14 cellular contexts compared by ENCODE assay signal in genomic region chr5:149895416-149896345, GRCh38. TPM values are rescaled to one million over a fixed set of nuclear protein-coding genes. Genes with fewer than 3 reads are reported as not detected.
DNase-seq lines count a peak whose midpoint lies in the region; ATAC-seq lines count a peak whose summit lies in the region.
"Had no signal": no experiment of that assay in that cellular context is flagged by ENCODE, and none has a peak within 500 bp of the region (broad histone marks: within the 10 kb centered on the region; RNA-seq: fewer than 3 reads in every experiment).

No MANE protein-coding gene starts in this region.

- DNase-seq in activated CD8-positive, alpha-beta memory T cell treated with anti-CD3 and anti-CD28 coated beads, Interleukin-2, amount 10 ng/mL, durations not matched to agents 7 days and 5 days = peak; percentile 67
- DNase-seq in activated CD8-positive, alpha-beta memory T cell treated with anti-CD3 and anti-CD28 coated beads, Interleukin-2, amount 50 U/mL, for 48 hours = no peak
- DNase-seq in glomerular visceral epithelial cell (ENCODE audit: extremely low spot score) (peak; percentile 45), hippocampal formation (lab: John Stamatoyannopoulos, UW) (no peak)
- DNase-seq in stimulated activated naive CD8-positive, alpha-beta T cell treated with anti-CD3 and anti-CD28 coated beads, Interleukin-15, amount 100 ng/mL, for 72 hours = no peak
- no peak for DNase-seq in stimulated activated CD4-positive, alpha-beta T cell treated with anti-CD3 and anti-CD28 coated beads, Interleukin-4, amount 100 ng/mL, for 24 hours
- DNase-seq: amniotic stem cell, DMS 273 treated with DMSO at 0.1 percent for 48 hours, H7, NCI-H146, tibial artery had no signal

- H3K27ac Mint-ChIP-seq in activated CD8-positive, alpha-beta memory T cell treated with anti-CD3 and anti-CD28 coated beads, Interleukin-2, amount 10 ng/mL, durations not matched to agents 7 days and 5 days = peak overlapping the region; percentile 54
- H3K27ac Mint-ChIP-seq in stimulated activated naive CD8-positive, alpha-beta T cell treated with anti-CD3 and anti-CD28 coated beads, Interleukin-15, amount 100 ng/mL, for 72 hours = peak overlapping the region in 1 of 2 donors; percentile 73

- H3K27me3 Mint-ChIP-seq in activated CD8-positive, alpha-beta memory T cell treated with anti-CD3 and anti-CD28 coated beads, Interleukin-2, amount 10 ng/mL, durations not matched to agents 7 days and 5 days = peaks cover 30% of the 10 kb centered on the region
- peaks cover 16% of the 10 kb centered on the region for H3K27me3 Mint-ChIP-seq in stimulated activated naive CD8-positive, alpha-beta T cell treated with anti-CD3 and anti-CD28 coated beads, Interleukin-15, amount 100 ng/mL, for 72 hours

- ATAC-seq in activated CD8-positive, alpha-beta memory T cell treated with anti-CD3 and anti-CD28 coated beads, Interleukin-2, amount 10 ng/mL, durations not matched to agents 7 days and 5 days = peak; percentile 86
- ATAC-seq in stimulated activated naive CD8-positive, alpha-beta T cell treated with anti-CD3 and anti-CD28 coated beads, Interleukin-15, amount 100 ng/mL, for 72 hours = peak; percentile 88
- ATAC-seq in GM21447 (IDR thresholded peaks at IDR 0.05; ENCODE audit: unreplicated experiment) = no peak
- ATAC-seq: HepG2 had no signal

- H3K4me3 Mint-ChIP-seq in activated CD8-positive, alpha-beta memory T cell treated with anti-CD3 and anti-CD28 coated beads, Interleukin-2, amount 10 ng/mL, durations not matched to agents 7 days and 5 days = no peak overlapping the region
- H3K4me3 Mint-ChIP-seq in stimulated activated naive CD8-positive, alpha-beta T cell treated with anti-CD3 and anti-CD28 coated beads, Interleukin-15, amount 100 ng/mL, for 72 hours = no peak overlapping the region

- peaks cover 24% of the 10 kb centered on the region for H3K4me1 Mint-ChIP-seq in activated CD8-positive, alpha-beta memory T cell treated with anti-CD3 and anti-CD28 coated beads, Interleukin-2, amount 10 ng/mL, durations not matched to agents 7 days and 5 days
- peaks cover 10% of the 10 kb centered on the region for H3K4me1 Mint-ChIP-seq in stimulated activated naive CD8-positive, alpha-beta T cell treated with anti-CD3 and anti-CD28 coated beads, Interleukin-15, amount 100 ng/mL, for 72 hours

- no peaks in the 10 kb centered on the region for H3K36me3 Mint-ChIP-seq in activated CD8-positive, alpha-beta memory T cell treated with anti-CD3 and anti-CD28 coated beads, Interleukin-2, amount 10 ng/mL, durations not matched to agents 7 days and 5 days

- peak overlapping the region; percentile 5 for H3K27ac ChIP-seq in angular gyrus (ENCODE audit: low read depth, low read length)

- CTCF ChIA-PET in activated CD8-positive, alpha-beta memory T cell treated with anti-CD3 and anti-CD28 coated beads, Interleukin-2, amount 10 ng/mL, durations not matched to agents 7 days and 5 days (lab: Charles Lee) = interaction anchor here (1.4 to 3.3 kb wide), 3 partner anchors 43 to 64 kb away, joined by 4 to 10 read pairs (median 6); no protein-coding TSS in a partner anchor

- H3K9me3 Mint-ChIP-seq in activated CD8-positive, alpha-beta memory T cell treated with anti-CD3 and anti-CD28 coated beads, Interleukin-2, amount 10 ng/mL, durations not matched to agents 7 days and 5 days (ENCODE audit: low read depth) = no peaks in the 10 kb centered on the region
- no peaks in the 10 kb centered on the region for H3K9me3 Mint-ChIP-seq in stimulated activated naive CD8-positive, alpha-beta T cell treated with anti-CD3 and anti-CD28 coated beads, Interleukin-15, amount 100 ng/mL, for 72 hours

RNA-seq across cellular contexts. Expression of gene PDE6A, which starts 48.9 kb away (rescaled TPM):
- not detected for total RNA-seq in activated CD8-positive, alpha-beta memory T cell treated with anti-CD3 and anti-CD28 coated beads, Interleukin-2, amount 10 ng/mL, durations not matched to agents 7 days and 5 days
- total RNA-seq: H7, HepG2 had no signal

Comparison
In these comparisons a context has a peak if more than half of its experiments do, and no peak if none do; other contexts are left out.
1. DNase-seq: peak in activated CD8-positive, alpha-beta memory T cell treated with anti-CD3 and anti-CD28 coated beads, Interleukin-2, amount 10 ng/mL, durations not matched to agents 7 days and 5 days (single experiment) and glomerular visceral epithelial cell (single experiment); none in activated CD8-positive, alpha-beta memory T cell treated with anti-CD3 and anti-CD28 coated beads, Interleukin-2, amount 50 U/mL, for 48 hours (single experiment), stimulated activated naive CD8-positive, alpha-beta T cell treated with anti-CD3 and anti-CD28 coated beads, Interleukin-15, amount 100 ng/mL, for 72 hours (0 of 2), hippocampal formation (0 of 2) and stimulated activated CD4-positive, alpha-beta T cell treated with anti-CD3 and anti-CD28 coated beads, Interleukin-4, amount 100 ng/mL, for 24 hours (single experiment).